In genomic region chr6:134052776-134053120, GRCh38 we compare ENCODE assay signal across 8 cellular contexts. TPM values are rescaled to one million over a fixed set of nuclear protein-coding genes. Genes with fewer than 3 reads are reported as not detected.
DNase-seq lines count a peak whose midpoint lies in the region; ATAC-seq and TF ChIP-seq lines count a peak whose summit lies in the region.

No MANE protein-coding gene starts in this region.

- peak overlapping the region in 4 of 11 experiments; percentile 61 to 83 (median 79); a peak in 6 of 22 replicates for H3K9ac ChIP-seq in BLaER1 treated with 17β-estradiol and CSF1 and Interleukin-3, amounts not matched to agents 10 nM and 100 nM
- peak overlapping the region; percentile 67; the same call in 1 of the 2 replicates for H3K9ac ChIP-seq in Karpas-422 (ENCODE audit: low read length)
- H3K9ac ChIP-seq in neural progenitor cell = no peak overlapping the region

- no peaks in the 10 kb centered on the region for H3K9me3 ChIP-seq in BLaER1 treated with 17β-estradiol and CSF1 and Interleukin-3, amounts not matched to agents 10 nM and 100 nM (replicated peaks in 1 of 11)
- H3K9me3 ChIP-seq in Karpas-422 (ENCODE audit: low read length) (no peaks in the 10 kb centered on the region), neural progenitor cell (ENCODE audit: low read depth) (no peaks in the 10 kb centered on the region)

- no peaks in the 10 kb centered on the region for H3K9me2 ChIP-seq in Karpas-422 (replicated peaks; ENCODE audit: insufficient read depth, low read length)

- H3K4me1 Mint-ChIP-seq in neural progenitor cell = peaks cover 45% of the 10 kb centered on the region

- H3F3A ChIP-seq in neural progenitor cell (ENCODE audit: low read depth) = peaks cover 36% of the 10 kb centered on the region

- peak overlapping the region; percentile 96 for H3K4me3 Mint-ChIP-seq in neural progenitor cell

- H3K4me3 ChIP-seq in BLaER1 treated with 17β-estradiol and CSF1 and Interleukin-3, amounts not matched to agents 10 nM and 100 nM = peak overlapping the region; percentile 55 to 79 (median 66)
- H3K4me3 ChIP-seq in Karpas-422 (ENCODE audit: low read length) = peak overlapping the region; percentile 69
- peak overlapping the region; percentile 56 to 90 (median 78) for H3K4me3 ChIP-seq in dorsolateral prefrontal cortex
- H3K4me3 ChIP-seq in neural progenitor cell = peak overlapping the region; percentile 84

- no peaks in the 10 kb centered on the region for H4K20me1 ChIP-seq in BLaER1 treated with 17β-estradiol and CSF1 and Interleukin-3, amounts not matched to agents 10 nM and 100 nM
- H4K20me1 ChIP-seq in Karpas-422 (ENCODE audit: insufficient read depth, low read depth, low read length) = no peaks in the 10 kb centered on the region
- no peaks in the 10 kb centered on the region for H4K20me1 ChIP-seq in neural progenitor cell (ENCODE audit: low read depth)

- no peaks in the 10 kb centered on the region for H3K27me3 ChIP-seq in BLaER1 treated with 17β-estradiol and CSF1 and Interleukin-3, amounts not matched to agents 10 nM and 100 nM
- H3K27me3 ChIP-seq in Karpas-422 (ENCODE audit: low read length) = no peaks in the 10 kb centered on the region; the same call in 1 of the 2 replicates
- H3K27me3 ChIP-seq in dorsolateral prefrontal cortex = no peaks in the 10 kb centered on the region
- H3K27me3 ChIP-seq in neural progenitor cell = no peaks in the 10 kb centered on the region

- peaks cover under 1 to 19% (median 12%) of the 10 kb centered on the region in 10 experiments; a peak in 17 of 20 replicates for H3K4me1 ChIP-seq in BLaER1 treated with 17β-estradiol and CSF1 and Interleukin-3, amounts not matched to agents 10 nM and 100 nM
- H3K4me1 ChIP-seq in Karpas-422 (ENCODE audit: low read length) (peaks cover 20% of the 10 kb centered on the region), neural progenitor cell (peaks cover 87% of the 10 kb centered on the region)

- no peaks in the 10 kb centered on the region for H3K36me3 ChIP-seq in BLaER1 treated with 17β-estradiol and CSF1 and Interleukin-3, amounts not matched to agents 10 nM and 100 nM
- H3K36me3 ChIP-seq in Karpas-422 (ENCODE audit: insufficient read depth, low read length) (no peaks in the 10 kb centered on the region), neural progenitor cell (no peaks in the 10 kb centered on the region)

- DNase-seq in Karpas-422 = no peak
- DNase-seq in dorsolateral prefrontal cortex = no peak
- no peak for DNase-seq in neural progenitor cell (ENCODE audit: low spot score)
- no peak for DNase-seq in DMS153 treated with DMSO at 0.1 percent for 48 hours (lab: John Stamatoyannopoulos, UW; ENCODE audit: unreplicated experiment)
- no peak for DNase-seq in D341Med (ENCODE audit: low spot score)

- H3K27ac ChIP-seq in BLaER1 treated with 17β-estradiol and CSF1 and Interleukin-3, amounts not matched to agents 10 nM and 100 nM = peak overlapping the region in 1 of 11 experiments; percentile 79; a peak in 2 of 22 replicates
- H3K27ac ChIP-seq in Karpas-422 (ENCODE audit: low read length) (peak overlapping the region; percentile 5; the same call in 1 of the 2 replicates), dorsolateral prefrontal cortex (peak overlapping the region in 57 of 59 donors; percentile 18 to 92 (median 83)), neural progenitor cell (peak overlapping the region; percentile 66)

- TF ChIP-seq CTCF in dorsolateral prefrontal cortex (IDR thresholded peaks at IDR 0.05 in 54 of 56, conservative IDR thresholded peaks at IDR 0.05 in 2 of 56; ENCODE audit: low read depth in 1 of 56, partially characterized antibody in 56 of 56) (peak in 1 of 56 donors; percentile 1), neural progenitor cell (IDR thresholded peaks at IDR 0.05) (no peak)

- H3K36me3 Mint-ChIP-seq in neural progenitor cell = no peaks in the 10 kb centered on the region

- peak overlapping the region; percentile 74 to 87 (median 83) for H3K4me2 ChIP-seq in BLaER1 treated with 17β-estradiol and CSF1 and Interleukin-3, amounts not matched to agents 10 nM and 100 nM
- peak overlapping the region; percentile 73 for H3K4me2 ChIP-seq in Karpas-422 (ENCODE audit: low read depth, low read length, poor library complexity, severe bottlenecking)
- H3K4me2 ChIP-seq in neural progenitor cell = peak overlapping the region; percentile 94

- H3K79me2 ChIP-seq in Karpas-422 (ENCODE audit: low read length) = no peaks in the 10 kb centered on the region
- H3K79me2 ChIP-seq in neural progenitor cell (ENCODE audit: low read depth) = peaks cover 23% of the 10 kb centered on the region

- H3K27me3 Mint-ChIP-seq in neural progenitor cell (ENCODE audit: insufficient read depth, low read depth) = no peaks in the 10 kb centered on the region

- H3K27ac Mint-ChIP-seq in neural progenitor cell = peak overlapping the region; percentile 94

- H2AFZ ChIP-seq in Karpas-422 (ENCODE audit: low read length) (peak overlapping the region; percentile 93), neural progenitor cell (replicated peaks) (peak overlapping the region; percentile 97)

- H3K9me3 Mint-ChIP-seq in neural progenitor cell = no peaks in the 10 kb centered on the region

- intact Hi-C loops in dorsolateral prefrontal cortex (cut with DNase I) = no loop called here

- ATAC-seq in GM18907 (IDR thresholded peaks at IDR 0.05; ENCODE audit: unreplicated experiment) (no peak), HG02870 (IDR thresholded peaks at IDR 0.05; ENCODE audit: unreplicated experiment) (no peak)

RNA-seq across cellular contexts. Expression of gene SLC2A12, which starts 0.3 kb away (rescaled TPM):
- 0.14 and 0.34 TPM in 2 replicates for total RNA-seq in Karpas-422 (2014; rRNA removed; shearing (Covaris generic); ENCODE audit: low replicate concordance)
- total RNA-seq in dorsolateral prefrontal cortex (10 to 100 TPM in 45 of 120 experiments, 1 to 10 TPM in 75; 5.7 to 16.8 (median 9.4) TPM), neural progenitor cell (ENCODE audit: low replicate concordance) (26.0 and 29.2 TPM in 2 replicates)
